In genomic region chr20:8720089-8720488, GRCh38 we compare ENCODE assay signal across 20 cellular contexts.
DNase-seq lines count a peak whose midpoint lies in the region; ATAC-seq, FAIRE-seq and TF ChIP-seq lines count a peak whose summit lies in the region.
"Had no signal": no experiment of that assay in that cellular context is flagged by ENCODE, and none has a peak within 500 bp of the region (broad histone marks: within the 10 kb centered on the region; RNA-seq: fewer than 3 reads in every experiment).

No MANE protein-coding gene starts in this region.

- H3K36me3 ChIP-seq in GM23248 (ENCODE audit: low read depth) (no peaks in the 10 kb centered on the region), HepG2 (replicated peaks in 1 of 2; ENCODE audit: control insufficient read depth in 1 of 2, insufficient read depth in 2 of 2, low read length in 2 of 2) (peaks cover 11 to 29% of the 10 kb centered on the region in 2 experiments)
- no peaks in the 10 kb centered on the region for H3K36me3 ChIP-seq in naive thymus-derived CD4-positive, alpha-beta T cell (ENCODE audit: control insufficient read depth in 2 of 3, insufficient read depth in 3 of 3, low read length in 3 of 3)

- H3K27ac ChIP-seq in GM23248: no peak overlapping the region
- H3K27ac ChIP-seq in HepG2 (ENCODE audit: extremely low read length, insufficient read depth, low read length): no peak overlapping the region
- H3K27ac ChIP-seq in naive thymus-derived CD4-positive, alpha-beta T cell (ENCODE audit: low read depth, low read length): no peak overlapping the region
- H3K27ac ChIP-seq: BLaER1 treated with 17β-estradiol and CSF1 and Interleukin-3, amounts not matched to agents 10 nM and 100 nM had no signal

- no peaks in the 10 kb centered on the region for H3K9me3 ChIP-seq in GM23248 (ENCODE audit: low read depth)
- H3K9me3 ChIP-seq in HepG2 (ENCODE audit: low read length): no peaks in the 10 kb centered on the region
- no peaks in the 10 kb centered on the region for H3K9me3 ChIP-seq in naive thymus-derived CD4-positive, alpha-beta T cell (ENCODE audit: control insufficient read depth in 2 of 3, low read length in 3 of 3)
- H3K9me3 ChIP-seq: BLaER1 treated with 17β-estradiol and CSF1 and Interleukin-3, amounts not matched to agents 10 nM and 100 nM had no signal

- DNase-seq in AG10803 (ENCODE audit: low read depth) (peak; percentile 63), GM23248 (peak; percentile 41), cardiac fibroblast (ENCODE audit: low read depth in 2 of 2) (peak; percentile 16 to 33), HepG2 (ENCODE audit: low spot score) (no peak), NCI-H2107 treated with DMSO at 0.1 percent for 48 hours (lab: John Stamatoyannopoulos, UW; ENCODE audit: unreplicated experiment) (no peak)
- DNase-seq in naive thymus-derived CD4-positive, alpha-beta T cell: no peak
- DNase-seq: activated naive CD8-positive, alpha-beta T cell treated with anti-CD3 and anti-CD28 coated beads, Interleukin-2, amount 50 U/mL, for 24 hours; central memory CD4-positive, alpha-beta T cell; DMS79; effector memory CD4-positive, alpha-beta T cell; H9; NCI-H1436; NCI-H526; T-helper 9 cell had no signal

- CTCF ChIA-PET in HepG2 (lab: Yijun Ruan, JAX; ENCODE audit: low intra/inter-chr PET ratio, low total read pairs): interaction anchor here (2.8 to 4.5 kb wide), 4 partner anchors 588 to 783 kb away, joined by 17 to 77 read pairs (median 34); partner anchors contain the start of gene PLCB1
- CTCF ChIA-PET in naive thymus-derived CD4-positive, alpha-beta T cell (lab: Charles Lee): interaction anchor here (0.6 to 1.2 kb wide), 2 partner anchors 675 to 750 kb away, joined by 3 to 5 read pairs; no protein-coding TSS in a partner anchor

- no peaks in the 10 kb centered on the region for H3K9me2 ChIP-seq in GM23248 (ENCODE audit: insufficient read depth)

- no peaks in the 10 kb centered on the region for H3K4me1 Mint-ChIP-seq in naive thymus-derived CD4-positive, alpha-beta T cell
- H3K4me1 Mint-ChIP-seq: activated naive CD8-positive, alpha-beta T cell treated with anti-CD3 and anti-CD28 coated beads, Interleukin-2, amount 50 U/mL, for 24 hours had no signal

- no peak for TF ChIP-seq EP300 in HepG2 (IDR thresholded peaks at IDR 0.05; ENCODE audit: low read depth in 2 of 2, low read length in 2 of 2)
- no peak for TF ChIP-seq EP300 in HepG2 (CRISPR knock-in tag; IDR thresholded peaks at IDR 0.05; ENCODE audit: borderline replicate concordance)

- H2AFZ ChIP-seq in GM23248 (0 out of 2 replicates have a peak overlapping the region, but pooled peaks have one; percentile 6), HepG2 (ENCODE audit: low read length) (no peak overlapping the region)

- no peak for FAIRE-seq in HepG2 (lab: Jason Lieb, UNC)
- FAIRE-seq: frontal cortex, GM18507, GM19239 had no signal

- POLR2A ChIA-PET in HepG2 (lab: Yijun Ruan, JAX): no interaction called here
- POLR2A ChIA-PET in naive thymus-derived CD4-positive, alpha-beta T cell (lab: Charles Lee): no interaction called here

- intact Hi-C loops in HepG2 (cut with micrococcal nuclease; ENCODE audit: unreplicated experiment): loop anchor here (2.0 to 10.0 kb wide), 3 partner anchors 185 to 1605 kb away; no protein-coding TSS in a partner anchor
- intact Hi-C loops in naive thymus-derived CD4-positive, alpha-beta T cell (cut with micrococcal nuclease): loop anchor here (5.0 to 10.0 kb wide), 3 partner anchors 325 to 1893 kb away; no protein-coding TSS in a partner anchor

- H3K36me3 Mint-ChIP-seq in naive thymus-derived CD4-positive, alpha-beta T cell: no peaks in the 10 kb centered on the region

- no peaks in the 10 kb centered on the region for H3K9me3 Mint-ChIP-seq in naive thymus-derived CD4-positive, alpha-beta T cell
- H3K9me3 Mint-ChIP-seq: activated naive CD8-positive, alpha-beta T cell treated with anti-CD3 and anti-CD28 coated beads, Interleukin-2, amount 50 U/mL, for 24 hours; H9 had no signal

- H3K79me2 ChIP-seq in GM23248 (ENCODE audit: insufficient read depth): no peaks in the 10 kb centered on the region
- H3K79me2 ChIP-seq in HepG2 (ENCODE audit: insufficient read depth, low read length): no peaks in the 10 kb centered on the region

- no peaks in the 10 kb centered on the region for H3K27me3 ChIP-seq in GM23248 (replicated peaks; ENCODE audit: insufficient read depth)
- H3K27me3 ChIP-seq in HepG2 (ENCODE audit: control insufficient read depth in 1 of 2, insufficient read depth in 2 of 2, low read length in 2 of 2): no peaks in the 10 kb centered on the region
- no peaks in the 10 kb centered on the region for H3K27me3 ChIP-seq in naive thymus-derived CD4-positive, alpha-beta T cell (ENCODE audit: control insufficient read depth in 2 of 2, insufficient read depth in 2 of 2, low read length in 2 of 2)
- H3K27me3 ChIP-seq: BLaER1 treated with 17β-estradiol and CSF1 and Interleukin-3, amounts not matched to agents 10 nM and 100 nM had no signal

- H3K4me3 ChIP-seq in AG10803 (ENCODE audit: low read length) (no peak overlapping the region), GM23248 (no peak overlapping the region), cardiac fibroblast (replicated peaks in 1 of 2; ENCODE audit: low read depth in 2 of 2, low read length in 2 of 2) (no peak overlapping the region), HepG2 (replicated peaks in 1 of 3; ENCODE audit: insufficient read depth in 1 of 3, low read depth in 2 of 3, low read length in 3 of 3) (no peak overlapping the region)
- no peak overlapping the region for H3K4me3 ChIP-seq in naive thymus-derived CD4-positive, alpha-beta T cell (ENCODE audit: low read length)
- H3K4me3 ChIP-seq: BLaER1 treated with 17β-estradiol and CSF1 and Interleukin-3, amounts not matched to agents 10 nM and 100 nM had no signal

- no peaks in the 10 kb centered on the region for H3K27me3 Mint-ChIP-seq in naive thymus-derived CD4-positive, alpha-beta T cell

- TF ChIP-seq CTCF in AG10803 (conservative IDR thresholded peaks at IDR 0.05; ENCODE audit: low read length) (no peak), cardiac fibroblast (IDR thresholded peaks at IDR 0.05; ENCODE audit: low read depth, low read length) (no peak), HepG2 (CRISPR knock-in tag; IDR thresholded peaks at IDR 0.05) (no peak)

- no peak for TF ChIP-seq RAD21 in HepG2 (CRISPR knock-in tag; IDR thresholded peaks at IDR 0.05)

- peaks cover 11% of the 10 kb centered on the region for H3K4me1 ChIP-seq in GM23248 (ENCODE audit: insufficient read depth)
- H3K4me1 ChIP-seq in HepG2 (ENCODE audit: insufficient read depth, low read length): no peaks in the 10 kb centered on the region
- no peaks in the 10 kb centered on the region for H3K4me1 ChIP-seq in naive thymus-derived CD4-positive, alpha-beta T cell (ENCODE audit: control insufficient read depth in 2 of 2, insufficient read depth in 2 of 2, low read length in 2 of 2)
- H3K4me1 ChIP-seq: BLaER1 treated with 17β-estradiol and CSF1 and Interleukin-3, amounts not matched to agents 10 nM and 100 nM had no signal

- ATAC-seq in HepG2: no peak
- no peak for ATAC-seq in GM21423 (IDR thresholded peaks at IDR 0.05; ENCODE audit: unreplicated experiment)
- no peak for ATAC-seq in naive thymus-derived CD4-positive, alpha-beta T cell
- ATAC-seq: activated CD4-positive, CD25-positive, alpha-beta regulatory T cell treated with anti-CD3 and anti-CD28 coated beads, Interleukin-2, amount 50 U/mL, for 24 hours; activated naive CD8-positive, alpha-beta T cell treated with anti-CD3 and anti-CD28 coated beads, Interleukin-2, amount 50 U/mL, for 24 hours had no signal

- no peaks in the 10 kb centered on the region for H3F3A ChIP-seq in GM23248 (ENCODE audit: insufficient read depth)

- in situ Hi-C loops in GM23248 (cut with MboI): loop anchor here (5.0 kb wide), 1 partner anchor 673 kb away; no protein-coding TSS in a partner anchor
- in situ Hi-C loops in HepG2 (cut with HindIII; ENCODE audit: extremely low pct_ligation_motif_present, low pct_unique_long_range_greater_than_20kb): loop anchor here (5.0 to 10.0 kb wide), 4 partner anchors 588 to 785 kb away; partner anchors contain the start of gene PLCB1

- peak overlapping the region; percentile 8 for H3K4me2 ChIP-seq in GM23248 (ENCODE audit: unreplicated experiment)
- no peak overlapping the region for H3K4me2 ChIP-seq in HepG2 (ENCODE audit: low read depth, low read length)
- H3K4me2 ChIP-seq: BLaER1 treated with 17β-estradiol and CSF1 and Interleukin-3, amounts not matched to agents 10 nM and 100 nM had no signal

- H3K27ac Mint-ChIP-seq in naive thymus-derived CD4-positive, alpha-beta T cell: no peak overlapping the region
- H3K27ac Mint-ChIP-seq: activated naive CD8-positive, alpha-beta T cell treated with anti-CD3 and anti-CD28 coated beads, Interleukin-2, amount 50 U/mL, for 24 hours; H9 had no signal

- no TSS peak for BruUV-seq in HepG2 (replicated peaks; lab: Mats Ljungman, UMichigan)

- no peak for TF ChIP-seq POLR2A in HepG2 (IDR thresholded peaks at IDR 0.05; ENCODE audit: insufficient read depth in 1 of 2, low read depth in 2 of 2, low read length in 2 of 2)

- H4K20me1 ChIP-seq in GM23248 (ENCODE audit: insufficient read depth) (no peaks in the 10 kb centered on the region), HepG2 (ENCODE audit: insufficient read depth, low read length) (no peaks in the 10 kb centered on the region)
- H4K20me1 ChIP-seq: BLaER1 treated with 17β-estradiol and CSF1 and Interleukin-3, amounts not matched to agents 10 nM and 100 nM had no signal

- H3K9ac ChIP-seq in GM23248: no peak overlapping the region
- no peak overlapping the region for H3K9ac ChIP-seq in HepG2 (ENCODE audit: insufficient read depth, low read depth, low read length)
- H3K9ac ChIP-seq: BLaER1 treated with 17β-estradiol and CSF1 and Interleukin-3, amounts not matched to agents 10 nM and 100 nM had no signal

- 18 to 19% methylated on average over 4 of the region's 4 CpGs for WGBS in GM23248 (ENCODE audit: low coverage in 1 of 2, low lambda C conversion rate in 2 of 2, missing lambda C conversion rate in 2 of 2), 2 experiments
- 74% methylated on average over 3 of the region's 4 CpGs for whole genome bisulfite sequencing in HepG2 (ENCODE audit: low lambda C conversion rate)

- H3K4me3 Mint-ChIP-seq in naive thymus-derived CD4-positive, alpha-beta T cell: no peak overlapping the region
- H3K4me3 Mint-ChIP-seq: activated naive CD8-positive, alpha-beta T cell treated with anti-CD3 and anti-CD28 coated beads, Interleukin-2, amount 50 U/mL, for 24 hours; H9 had no signal

TF ChIP-seq in HepG2, 621 proteins besides CTCF, POLR2A, EP300 and RAD21:
- TF ChIP-seq CEBPB (IDR thresholded peaks at IDR 0.05; ENCODE audit: borderline replicate concordance, low read depth, low read length) (peak; percentile 83; the same call in 1 of the 2 replicates), CEBPG (CRISPR knock-in tag; IDR thresholded peaks at IDR 0.05) (peak; percentile 48; the same call in 1 of the 2 replicates), ZNF10 (CRISPR knock-in tag; IDR thresholded peaks at IDR 0.05; ENCODE audit: borderline replicate concordance, low read depth) (no peak)

Comparison
In these comparisons a context has a peak if more than half of its experiments do, and no peak if none do; other contexts are left out.
1. DNase-seq: peak in AG10803 (single experiment), GM23248 (single experiment) and cardiac fibroblast (2 of 2); none in HepG2 (single experiment), NCI-H2107 treated with DMSO at 0.1 percent for 48 hours (single experiment) and naive thymus-derived CD4-positive, alpha-beta T cell (0 of 9).